20 cellular contexts compared by ENCODE assay signal in genomic region chr3:163391407-163392181, GRCh38.
DNase-seq lines count a peak whose midpoint lies in the region; ATAC-seq, FAIRE-seq and TF ChIP-seq lines count a peak whose summit lies in the region.
"Had no signal": no experiment of that assay in that cellular context is flagged by ENCODE, and none has a peak within 500 bp of the region (broad histone marks: within the 10 kb centered on the region; RNA-seq: fewer than 3 reads in every experiment).

No MANE protein-coding gene starts in this region.

- 0 out of 2 replicates have a peak overlapping the region, but pooled peaks have one; percentile 1 for H3K4me3 ChIP-seq in MM.1S (ENCODE audit: low read length)
- no peak overlapping the region for H3K4me3 ChIP-seq in WERI-Rb-1 (ENCODE audit: low read depth, low read length)
- no peak overlapping the region for H3K4me3 ChIP-seq in GM23338
- H3K4me3 ChIP-seq in HepG2 (replicated peaks in 1 of 3; ENCODE audit: insufficient read depth in 1 of 3, low read depth in 2 of 3, low read length in 3 of 3) = no peak overlapping the region

- in situ Hi-C loops in KBM-7 (cut with MboI; ENCODE audit: low pct_unique_long_range_greater_than_20kb, low sequenced_read_pairs) (no loop called here), HepG2 (cut with HindIII; ENCODE audit: extremely low pct_ligation_motif_present, low pct_unique_long_range_greater_than_20kb) (no loop called here)

- peak overlapping the region; percentile 79 for H3K27ac ChIP-seq in MM.1S (ENCODE audit: low read length)
- H3K27ac ChIP-seq in WERI-Rb-1 = no peak overlapping the region
- no peak overlapping the region for H3K27ac ChIP-seq in GM23338 (ENCODE audit: low read depth)
- no peak overlapping the region for H3K27ac ChIP-seq in HepG2 (ENCODE audit: extremely low read length, insufficient read depth, low read length)
- H3K27ac ChIP-seq: C4-2B had no signal

- no peaks in the 10 kb centered on the region for H3K27me3 Mint-ChIP-seq in GM23338 (ENCODE audit: insufficient read depth, low read depth, poor library complexity)
- H3K27me3 Mint-ChIP-seq: CD4-positive, CD25-positive, alpha-beta regulatory T cell had no signal

- H3K9me3 ChIP-seq in MM.1S (replicated peaks; ENCODE audit: insufficient read depth, low read length) (no peaks in the 10 kb centered on the region), WERI-Rb-1 (ENCODE audit: severe bottlenecking) (no peaks in the 10 kb centered on the region), HepG2 (ENCODE audit: low read length) (no peaks in the 10 kb centered on the region)
- H3K9me3 ChIP-seq: Caco-2 had no signal

- H3K9me2 ChIP-seq in MM.1S (replicated peaks; ENCODE audit: insufficient read depth, low read length) = no peaks in the 10 kb centered on the region
- no peaks in the 10 kb centered on the region for H3K9me2 ChIP-seq in GM23338 (ENCODE audit: insufficient read depth)

- H3K36me3 Mint-ChIP-seq in GM23338 (ENCODE audit: low read depth) = no peaks in the 10 kb centered on the region
- H3K36me3 Mint-ChIP-seq: CD4-positive, CD25-positive, alpha-beta regulatory T cell; CD8-positive, alpha-beta T cell had no signal

- peak; percentile 8 for DNase-seq in KBM-7
- peak; percentile 98 for DNase-seq in MM.1S
- DNase-seq in RPMI8226 = peak; percentile 77
- DNase-seq in WERI-Rb-1 = peak; percentile 10
- DNase-seq in GM23338 (ENCODE audit: low spot score) = no peak
- no peak for DNase-seq in NCI-H526 treated with DMSO at 0.1 percent for 48 hours (lab: John Stamatoyannopoulos, UW)
- no peak for DNase-seq in HepG2 (ENCODE audit: low spot score)
- no peak for DNase-seq in T1000 (lab: John Stamatoyannopoulos, UW)
- DNase-seq: Caco-2; CD4-positive, CD25-positive, alpha-beta regulatory T cell; CD8-positive, alpha-beta T cell; DMS153; DMS79; GF-D8; H7; HCEC 1CT had no signal

- no peak overlapping the region for H3K4me3 Mint-ChIP-seq in GM23338
- H3K4me3 Mint-ChIP-seq: CD4-positive, CD25-positive, alpha-beta regulatory T cell; CD8-positive, alpha-beta T cell had no signal

- H3K36me3 ChIP-seq in MM.1S (replicated peaks; ENCODE audit: insufficient read depth, low read length) (no peaks in the 10 kb centered on the region), WERI-Rb-1 (no peaks in the 10 kb centered on the region), GM23338 (ENCODE audit: insufficient read depth) (no peaks in the 10 kb centered on the region), HepG2 (replicated peaks in 1 of 2; ENCODE audit: control insufficient read depth in 1 of 2, insufficient read depth in 2 of 2, low read length in 2 of 2) (no peaks in the 10 kb centered on the region)

- no peak for TF ChIP-seq CTCF in MM.1S (IDR thresholded peaks at IDR 0.05; ENCODE audit: low read length)
- TF ChIP-seq CTCF in WERI-Rb-1 (IDR thresholded peaks at IDR 0.05; ENCODE audit: low read depth, low read length) = no peak
- TF ChIP-seq CTCF in GM23338 (conservative IDR thresholded peaks at IDR 0.05; ENCODE audit: low read depth in 2 of 2) = no peak
- TF ChIP-seq CTCF in HepG2 (CRISPR knock-in tag; IDR thresholded peaks at IDR 0.05) = no peak

- H3K4me2 ChIP-seq in MM.1S (ENCODE audit: low read depth, low read length) (peak overlapping the region; percentile 42), GM23338 (no peak overlapping the region), HepG2 (ENCODE audit: low read depth, low read length) (no peak overlapping the region)

- TF ChIP-seq RAD21 in HepG2 (CRISPR knock-in tag; IDR thresholded peaks at IDR 0.05) = no peak

- POLR2A ChIA-PET in HepG2 (lab: Yijun Ruan, JAX) = no interaction called here

- intact Hi-C loops in HepG2 (cut with micrococcal nuclease; ENCODE audit: unreplicated experiment) = no loop called here

- H3K4me1 ChIP-seq in MM.1S (ENCODE audit: low read length) (peaks cover 18% of the 10 kb centered on the region), GM23338 (ENCODE audit: insufficient read depth) (no peaks in the 10 kb centered on the region), HepG2 (ENCODE audit: insufficient read depth, low read length) (no peaks in the 10 kb centered on the region)
- H3K4me1 ChIP-seq: Caco-2 had no signal

- no peak for ATAC-seq in GM23338
- no peak for ATAC-seq in HepG2
- ATAC-seq: CD8-positive, alpha-beta T cell had no signal

- no peaks in the 10 kb centered on the region for H3K27me3 ChIP-seq in MM.1S (replicated peaks; ENCODE audit: insufficient read depth, low read length)
- no peaks in the 10 kb centered on the region for H3K27me3 ChIP-seq in WERI-Rb-1 (ENCODE audit: insufficient read depth, low read depth, severe bottlenecking)
- no peaks in the 10 kb centered on the region for H3K27me3 ChIP-seq in GM23338 (ENCODE audit: insufficient read depth)
- H3K27me3 ChIP-seq in HepG2 (ENCODE audit: control insufficient read depth in 1 of 2, insufficient read depth in 2 of 2, low read length in 2 of 2) = no peaks in the 10 kb centered on the region

- no peak for FAIRE-seq in HepG2 (lab: Jason Lieb, UNC)
- FAIRE-seq: GM12891, GM18507, H1 had no signal

- no peak overlapping the region for H3K27ac Mint-ChIP-seq in GM23338
- H3K27ac Mint-ChIP-seq: CD8-positive, alpha-beta T cell had no signal

- H3K9me3 Mint-ChIP-seq in GM23338 = no peaks in the 10 kb centered on the region; the same call in 2 of the 3 replicates

- TF ChIP-seq EP300 in HepG2 (IDR thresholded peaks at IDR 0.05; ENCODE audit: low read depth in 2 of 2, low read length in 2 of 2) (no peak), HepG2 (CRISPR knock-in tag; IDR thresholded peaks at IDR 0.05; ENCODE audit: borderline replicate concordance) (no peak)

- CTCF ChIA-PET in HepG2 (lab: Yijun Ruan, JAX; ENCODE audit: low intra/inter-chr PET ratio, low total read pairs) = no interaction called here

- H4K20me1 ChIP-seq in MM.1S (ENCODE audit: insufficient read depth, low read length) (no peaks in the 10 kb centered on the region), GM23338 (replicated peaks; ENCODE audit: insufficient read depth) (no peaks in the 10 kb centered on the region), HepG2 (ENCODE audit: insufficient read depth, low read length) (no peaks in the 10 kb centered on the region)

- no peaks in the 10 kb centered on the region for H3K79me2 ChIP-seq in MM.1S (ENCODE audit: low read length)
- H3K79me2 ChIP-seq in GM23338 (replicated peaks; ENCODE audit: insufficient read depth) = no peaks in the 10 kb centered on the region
- H3K79me2 ChIP-seq in HepG2 (ENCODE audit: insufficient read depth, low read length) = no peaks in the 10 kb centered on the region

- TF ChIP-seq POLR2A in HepG2 (IDR thresholded peaks at IDR 0.05; ENCODE audit: insufficient read depth in 1 of 2, low read depth in 2 of 2, low read length in 2 of 2) = no peak

- H2AFZ ChIP-seq in MM.1S (ENCODE audit: low read length) (peak overlapping the region; percentile 36), GM23338 (no peak overlapping the region), HepG2 (ENCODE audit: low read length) (no peak overlapping the region)

- BruUV-seq in HepG2 (replicated peaks; lab: Mats Ljungman, UMichigan) = no TSS peak

- H3K9ac ChIP-seq in MM.1S (ENCODE audit: low read length) (no peak overlapping the region; the same call in 1 of the 2 replicates), HepG2 (ENCODE audit: insufficient read depth, low read depth, low read length) (no peak overlapping the region)

- H3F3A ChIP-seq in MM.1S (ENCODE audit: insufficient read depth, low read length) (peaks cover 20% of the 10 kb centered on the region), GM23338 (replicated peaks; ENCODE audit: low read depth) (no peaks in the 10 kb centered on the region)

- 14% methylated on average over 1 of the region's 3 CpGs for WGBS in HepG2 (ENCODE audit: low lambda C conversion rate)

- H3K4me1 Mint-ChIP-seq in GM23338 = no peaks in the 10 kb centered on the region
- H3K4me1 Mint-ChIP-seq: CD4-positive, CD25-positive, alpha-beta regulatory T cell had no signal

TF ChIP-seq in GM23338, 12 proteins besides CTCF, POLR2A, EP300 and RAD21 (continues in another document):
- TF ChIP-seq CREB1 (CRISPR knock-in tag; IDR thresholded peaks at IDR 0.05; ENCODE audit: low read depth) (no peak), EZH2phosphoT487 (IDR thresholded peaks at IDR 0.05; ENCODE audit: unreplicated experiment) (no peak), ZNF114 (CRISPR knock-in tag; IDR thresholded peaks at IDR 0.05) (no peak), ETS1 (IDR thresholded peaks at IDR 0.05) (no peak)

Comparison
In these comparisons a context has a peak if more than half of its experiments do, and no peak if none do; other contexts are left out.
1. DNase-seq: peak in KBM-7 (single experiment), MM.1S (single experiment), RPMI8226 (single experiment) and WERI-Rb-1 (single experiment); none in GM23338 (single experiment), NCI-H526 treated with DMSO at 0.1 percent for 48 hours (single experiment), HepG2 (single experiment) and T1000 (single experiment).